Comparison of ENCODE assay signal across 23 cellular contexts in genomic region chr11:120680322-120680721, GRCh38.
"Had no signal": no experiment of that assay in that cellular context is flagged by ENCODE, and none has a peak within 500 bp of the region (broad histone marks: within the 10 kb centered on the region; RNA-seq: fewer than 3 reads in every experiment).

No MANE protein-coding gene starts in this region.

- H3K4me3 Mint-ChIP-seq: naive thymus-derived CD4-positive, alpha-beta T cell; nephron progenitor cell had no signal

- H3K27ac ChIP-seq: dorsolateral prefrontal cortex, esophagus muscularis mucosa, gastrocnemius medialis, heart right ventricle, neutrophil, sigmoid colon, skin epidermis, stomach, thoracic aorta, transverse colon had no signal

- ATAC-seq: gastrocnemius medialis; heart right ventricle; left lobe of liver; naive thymus-derived CD4-positive, alpha-beta T cell had no signal

- H3K27me3 ChIP-seq: dorsolateral prefrontal cortex, sigmoid colon had no signal

- H3K9me3 Mint-ChIP-seq: naive thymus-derived CD4-positive, alpha-beta T cell; nephron progenitor cell had no signal

- H3K27ac Mint-ChIP-seq: nephron progenitor cell had no signal

- H3K36me3 Mint-ChIP-seq: naive thymus-derived CD4-positive, alpha-beta T cell had no signal

- H3K9me3 ChIP-seq: esophagus muscularis mucosa, gastrocnemius medialis, heart right ventricle, neutrophil, sigmoid colon, stomach, thoracic aorta, transverse colon had no signal

- DNase-seq: cortex of kidney; dorsolateral prefrontal cortex; effector CD8-positive, alpha-beta T cell; gastrocnemius medialis; heart right ventricle; hypothalamus; kidney glomerular epithelial cell; mammary epithelial cell; naive thymus-derived CD4-positive, alpha-beta T cell; nephron progenitor cell; sigmoid colon; stimulated activated CD4-positive, alpha-beta T cell treated with anti-CD3 and anti-CD28 coated beads, Interleukin-2, amount 100 ng/mL, for 24 hours; stimulated activated CD4-positive, alpha-beta T cell treated with anti-CD3 and anti-CD28 coated beads, Interleukin-4, amount 100 ng/mL, for 4 hours; stimulated activated naive CD4-positive, alpha-beta T cell; stomach; substantia nigra; transverse colon had no signal

- H3K4me3 ChIP-seq: dorsolateral prefrontal cortex, esophagus muscularis mucosa, gastrocnemius medialis, heart right ventricle, sigmoid colon, skin epidermis, stomach, thoracic aorta, transverse colon had no signal

- H3K36me3 ChIP-seq: esophagus muscularis mucosa, gastrocnemius medialis, heart right ventricle, neutrophil, sigmoid colon, stomach, thoracic aorta, transverse colon had no signal

- FAIRE-seq: islet of Langerhans had no signal

- H3K4me1 ChIP-seq: gastrocnemius medialis, heart right ventricle, transverse colon had no signal
